ENCODE assay signal across 15 cellular contexts in the genomic region with DNA sequence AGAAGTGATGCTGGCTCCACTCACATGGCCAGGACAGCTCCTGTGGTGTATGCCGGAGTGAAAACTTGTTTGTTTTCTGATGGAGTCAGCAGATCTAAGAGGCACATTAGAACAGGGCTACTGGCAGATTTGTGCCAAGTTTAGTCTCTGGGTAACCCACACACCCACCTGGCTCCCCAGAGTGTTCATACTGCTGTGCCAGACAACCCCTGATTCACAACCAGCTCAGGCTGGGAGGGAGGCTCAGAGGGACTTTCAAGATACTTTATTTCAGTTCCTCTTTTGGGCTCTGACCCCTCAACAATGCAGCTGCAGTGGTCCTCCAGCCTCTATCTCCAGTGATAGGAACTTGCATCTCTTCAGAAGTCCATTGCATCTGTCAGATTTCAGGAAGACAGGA. TPM values are rescaled to one million over a fixed set of nuclear protein-coding genes. Genes with fewer than 3 reads are reported as not detected.
DNase-seq lines count a peak whose midpoint lies in the region; ATAC-seq and TF ChIP-seq lines count a peak whose summit lies in the region.
"Had no signal": no experiment of that assay in that cellular context is flagged by ENCODE, and none has a peak within 500 bp of the region (broad histone marks: within the 10 kb centered on the region; RNA-seq: fewer than 3 reads in every experiment).

No MANE protein-coding gene starts in this region.

- no peaks in the 10 kb centered on the region for H3K36me3 Mint-ChIP-seq in CD14-positive monocyte

- no peaks in the 10 kb centered on the region for H3K4me1 Mint-ChIP-seq in CD14-positive monocyte
- H3K4me1 Mint-ChIP-seq: nephron had no signal

- DNase-seq in NOMO-1 treated with DMSO at 0.1 percent for 48 hours (lab: John Stamatoyannopoulos, UW; ENCODE audit: unreplicated experiment) (peak; percentile 50), NCI-H1092 treated with DMSO at 0.1 percent for 48 hours (lab: John Stamatoyannopoulos, UW) (no peak), D341Med (ENCODE audit: low spot score) (no peak), CD14-positive monocyte (ENCODE audit: low spot score) (no peak), AG08395 (ENCODE audit: low spot score) (no peak)
- DNase-seq: effector memory CD8-positive, alpha-beta T cell; Kasumi-1; left colon; sigmoid colon; SW 1271 had no signal

- intact Hi-C loops in CD14-positive monocyte (cut with micrococcal nuclease): no loop called here

- peaks cover 0 to 5% (median 0%) of the 10 kb centered on the region in 3 donors for H3K27me3 Mint-ChIP-seq in CD14-positive monocyte (ENCODE audit: low read depth in 3 of 3)

- H3K27ac Mint-ChIP-seq in CD14-positive monocyte: no peak overlapping the region
- H3K27ac Mint-ChIP-seq: effector memory CD8-positive, alpha-beta T cell; nephron had no signal

- H3K4me3 Mint-ChIP-seq in CD14-positive monocyte: no peak overlapping the region
- H3K4me3 Mint-ChIP-seq: effector memory CD8-positive, alpha-beta T cell; nephron had no signal

- H3K9me3 Mint-ChIP-seq in CD14-positive monocyte: peaks cover 0 to 3% (median 0%) of the 10 kb centered on the region in 7 donors
- H3K9me3 Mint-ChIP-seq: nephron had no signal

- ATAC-seq in GM18868 (IDR thresholded peaks at IDR 0.05; ENCODE audit: unreplicated experiment) (peak; percentile 98), GM21528 (IDR thresholded peaks at IDR 0.05; ENCODE audit: low FRiP score, unreplicated experiment) (peak; percentile 86), HG03139 (IDR thresholded peaks at IDR 0.05; ENCODE audit: unreplicated experiment) (peak; percentile 73)
- ATAC-seq: effector memory CD8-positive, alpha-beta T cell; gastroesophageal sphincter; left colon had no signal

- no peak for TF ChIP-seq CTCF in CD14-positive monocyte (IDR thresholded peaks at IDR 0.05)

RNA-seq across cellular contexts. Expression of a gene that starts 8.5 kb away (rescaled TPM):
- polyA plus RNA-seq in CD14-positive monocyte: not detected
